28 cellular contexts compared by ENCODE assay signal in the genomic region with DNA sequence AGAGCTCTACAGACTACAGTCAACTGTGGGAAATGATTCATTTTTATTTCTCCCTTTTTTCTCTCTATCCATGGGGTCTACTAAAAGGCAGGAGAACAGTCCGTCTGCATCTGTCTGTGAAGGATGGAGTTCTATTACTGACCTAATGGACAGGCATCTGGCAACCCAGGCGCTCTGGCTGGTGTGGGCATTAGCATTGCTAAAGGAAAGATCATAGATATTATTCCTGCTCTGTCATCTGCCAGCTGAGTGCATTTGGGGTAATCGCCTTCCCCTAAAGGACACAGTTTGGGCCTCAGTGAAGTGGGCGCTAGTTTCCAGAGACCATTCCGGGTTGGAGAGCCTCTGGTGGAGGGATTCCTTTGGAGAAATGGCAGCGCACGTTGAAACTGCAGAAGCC.
DNase-seq lines count a peak whose midpoint lies in the region; ATAC-seq and TF ChIP-seq lines count a peak whose summit lies in the region.
"Had no signal": no experiment of that assay in that cellular context is flagged by ENCODE, and none has a peak within 500 bp of the region (broad histone marks: within the 10 kb centered on the region; RNA-seq: fewer than 3 reads in every experiment).

No MANE protein-coding gene starts in this region.

- H2AFZ ChIP-seq in SK-N-SH (ENCODE audit: low read depth), result no peak overlapping the region

- H3K9ac ChIP-seq in SK-N-SH, result no peak overlapping the region
- H3K9ac ChIP-seq: BLaER1; BLaER1 treated with 17β-estradiol and CSF1 and Interleukin-3, amounts not matched to agents 10 nM and 100 nM had no signal

- no peaks in the 10 kb centered on the region for H3K79me2 ChIP-seq in SK-N-SH (ENCODE audit: insufficient read depth)

- H3K4me3 ChIP-seq in SK-N-SH (ENCODE audit: low read depth in 2 of 2, low read length in 1 of 2), result no peak overlapping the region
- H3K4me3 ChIP-seq in esophagus muscularis mucosa, result no peak overlapping the region
- H3K4me3 ChIP-seq: A549; BLaER1; BLaER1 treated with 17β-estradiol and CSF1 and Interleukin-3, amounts not matched to agents 10 nM and 100 nM had no signal

- no peaks in the 10 kb centered on the region for H4K20me1 ChIP-seq in SK-N-SH (ENCODE audit: insufficient read depth)
- H4K20me1 ChIP-seq: BLaER1 had no signal

- no peaks in the 10 kb centered on the region for H3K9me2 ChIP-seq in SK-N-SH

- intact Hi-C loops in esophagus muscularis mucosa (cut with DNase I), result no loop called here

- DNase-seq in SK-N-SH (peak; percentile 58), esophagus muscularis mucosa (ENCODE audit: extremely low spot score) (peak; percentile 34), COR-L47 (lab: John Stamatoyannopoulos, UW) (no peak)
- DNase-seq: 8988T; ACHN; AML-193; BE2C; C1 segment of cervical spinal cord; Caco-2; Calu3; CD4-positive, alpha-beta memory T cell; CD4-positive, alpha-beta T cell; CD4-positive, CD25-positive, alpha-beta regulatory T cell; CD8-positive, alpha-beta memory T cell; CD8-positive, alpha-beta T cell; DMS 273 treated with DMSO at 0.1 percent for 48 hours; DMS153; DMS53; DMS79; DMS79 treated with DMSO at 0.1 percent for 48 hours; DND-41; EL had no signal

- no peak for TF ChIP-seq RAD21 in SK-N-SH (IDR thresholded peaks at IDR 0.05; ENCODE audit: low read length)

- POLR2A ChIA-PET in SK-N-SH (lab: Yijun Ruan, JAX), result no interaction called here

- ATAC-seq in SK-N-SH treated with all-trans-retinoic acid at 6 μM for 48 hours, result no peak
- ATAC-seq: A549; CD8-positive, alpha-beta T cell had no signal

- H3K27me3 ChIP-seq in SK-N-SH (ENCODE audit: insufficient read depth), result no peaks in the 10 kb centered on the region
- H3K27me3 ChIP-seq in esophagus muscularis mucosa, result peaks cover 0 to 37% (median 0%) of the 10 kb centered on the region in 4 donors
- H3K27me3 ChIP-seq: BE2C, BLaER1 had no signal

- H3K36me3 ChIP-seq in SK-N-SH (replicated peaks in 1 of 2; ENCODE audit: control insufficient read depth in 1 of 2, insufficient read depth in 2 of 2, low read length in 1 of 2) (no peaks in the 10 kb centered on the region), esophagus muscularis mucosa (no peaks in the 10 kb centered on the region)
- H3K36me3 ChIP-seq: BE2C; BLaER1; BLaER1 treated with 17β-estradiol and CSF1 and Interleukin-3, amounts not matched to agents 10 nM and 100 nM had no signal

- TF ChIP-seq CTCF in SK-N-SH (IDR thresholded peaks at IDR 0.05), result no peak
- TF ChIP-seq CTCF in esophagus muscularis mucosa (IDR thresholded peaks at IDR 0.05), result no peak

- H3K9me3 ChIP-seq in SK-N-SH (no peaks in the 10 kb centered on the region), esophagus muscularis mucosa (peaks cover 0 to 24% (median 8%) of the 10 kb centered on the region in 4 donors)
- H3K9me3 ChIP-seq: A549, BE2C, Caco-2 had no signal

- H3K4me1 ChIP-seq in SK-N-SH (ENCODE audit: control insufficient read depth in 1 of 2, insufficient read depth in 2 of 2, low read depth in 1 of 2, low read length in 1 of 2) (peaks cover 0 to 4% of the 10 kb centered on the region in 2 experiments; a peak in 1 of 4 replicates), esophagus muscularis mucosa (no peaks in the 10 kb centered on the region)
- H3K4me1 ChIP-seq: A549, BE2C, Caco-2 had no signal

- 26% methylated on average over 4 of the region's 7 CpGs for WGBS in SK-N-SH (ENCODE audit: low lambda C conversion rate)
- WGBS in esophagus muscularis mucosa, result 80% methylated on average over 7 of the region's 7 CpGs

- H3K27ac ChIP-seq in SK-N-SH (ENCODE audit: low read depth in 2 of 2, low read length in 1 of 2) (no peak overlapping the region), esophagus muscularis mucosa (replicated peaks in 1 of 4) (no peak overlapping the region)
- H3K27ac ChIP-seq: 22Rv1; A549; BLaER1; BLaER1 treated with 17β-estradiol and CSF1 and Interleukin-3, amounts not matched to agents 10 nM and 100 nM; C4-2B had no signal

- CTCF ChIA-PET in SK-N-SH (lab: Yijun Ruan, JAX), result no interaction called here

- no peaks in the 10 kb centered on the region for H3F3A ChIP-seq in SK-N-SH (replicated peaks; ENCODE audit: insufficient read depth)

- no peak for TF ChIP-seq POLR2A in esophagus muscularis mucosa (IDR thresholded peaks at IDR 0.05; ENCODE audit: low read depth)

- no peak for TF ChIP-seq EP300 in SK-N-SH (IDR thresholded peaks at IDR 0.05; ENCODE audit: borderline replicate concordance in 1 of 2, low read depth in 1 of 2, low read length in 1 of 2)
- TF ChIP-seq EP300 in esophagus muscularis mucosa (IDR thresholded peaks at IDR 0.05), result no peak

- H3K4me2 ChIP-seq in SK-N-SH, result no peak overlapping the region
- H3K4me2 ChIP-seq: A549, BLaER1 had no signal

TF ChIP-seq in SK-N-SH, 30 proteins besides CTCF, POLR2A, EP300 and RAD21 (continues in another document):
- TF ChIP-seq MXI1 (IDR thresholded peaks at IDR 0.05; ENCODE audit: low read depth, low read length) (no peak), RFX5 (IDR thresholded peaks at IDR 0.05; ENCODE audit: low read length) (no peak), GABPA (IDR thresholded peaks at IDR 0.05; ENCODE audit: low read depth) (no peak), GATA2 (CRISPR knock-in tag; IDR thresholded peaks at IDR 0.05) (no peak), NRF1 (IDR thresholded peaks at IDR 0.05; ENCODE audit: low read depth, low read length) (no peak), MEF2A (IDR thresholded peaks at IDR 0.05; ENCODE audit: borderline replicate concordance, low read depth) (no peak), EZH2phosphoT487 (IDR thresholded peaks at IDR 0.05; ENCODE audit: borderline replicate concordance, low read depth) (no peak), NFIC (IDR thresholded peaks at IDR 0.05; ENCODE audit: borderline replicate concordance) (no peak), TAF1 (IDR thresholded peaks at IDR 0.05; ENCODE audit: borderline replicate concordance, low read depth, low read length) (no peak)
- TF ChIP-seq, protein P1, sequence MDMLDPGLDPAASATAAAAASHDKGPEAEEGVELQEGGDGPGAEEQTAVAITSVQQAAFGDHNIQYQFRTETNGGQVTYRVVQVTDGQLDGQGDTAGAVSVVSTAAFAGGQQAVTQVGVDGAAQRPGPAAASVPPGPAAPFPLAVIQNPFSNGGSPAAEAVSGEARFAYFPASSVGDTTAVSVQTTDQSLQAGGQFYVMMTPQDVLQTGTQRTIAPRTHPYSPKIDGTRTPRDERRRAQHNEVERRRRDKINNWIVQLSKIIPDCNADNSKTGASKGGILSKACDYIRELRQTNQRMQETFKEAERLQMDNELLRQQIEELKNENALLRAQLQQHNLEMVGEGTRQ (IDR thresholded peaks at IDR 0.05; ENCODE audit: borderline replicate concordance, low read depth, low read length), result no peak

TF ChIP-seq in SK-N-SH treated with all-trans-retinoic acid at 6 μM for 48 hours, 23 proteins besides CTCF, POLR2A, EP300 and RAD21 (continues in another document):
- TF ChIP-seq, protein P2, sequence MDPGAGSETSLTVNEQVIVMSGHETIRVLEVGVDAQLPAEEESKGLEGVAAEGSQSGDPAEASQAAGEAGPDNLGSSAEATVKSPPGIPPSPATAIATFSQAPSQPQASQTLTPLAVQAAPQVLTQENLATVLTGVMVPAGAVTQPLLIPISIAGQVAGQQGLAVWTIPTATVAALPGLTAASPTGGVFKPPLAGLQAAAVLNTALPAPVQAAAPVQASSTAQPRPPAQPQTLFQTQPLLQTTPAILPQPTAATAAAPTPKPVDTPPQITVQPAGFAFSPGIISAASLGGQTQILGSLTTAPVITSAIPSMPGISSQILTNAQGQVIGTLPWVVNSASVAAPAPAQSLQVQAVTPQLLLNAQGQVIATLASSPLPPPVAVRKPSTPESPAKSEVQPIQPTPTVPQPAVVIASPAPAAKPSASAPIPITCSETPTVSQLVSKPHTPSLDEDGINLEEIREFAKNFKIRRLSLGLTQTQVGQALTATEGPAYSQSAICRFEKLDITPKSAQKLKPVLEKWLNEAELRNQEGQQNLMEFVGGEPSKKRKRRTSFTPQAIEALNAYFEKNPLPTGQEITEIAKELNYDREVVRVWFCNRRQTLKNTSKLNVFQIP (CRISPR knock-in tag; IDR thresholded peaks at IDR 0.05; ENCODE audit: borderline replicate concordance, low read depth), result no peak
- TF ChIP-seq TCF4 (CRISPR knock-in tag; IDR thresholded peaks at IDR 0.05; ENCODE audit: borderline replicate concordance) (no peak), ISL1 (CRISPR knock-in tag; IDR thresholded peaks at IDR 0.05) (no peak), ZNF565 (CRISPR knock-in tag; conservative IDR thresholded peaks at IDR 0.05; ENCODE audit: low read depth) (no peak), GLIS3 (CRISPR knock-in tag; IDR thresholded peaks at IDR 0.05) (no peak), CREB5 (CRISPR knock-in tag; IDR thresholded peaks at IDR 0.05; ENCODE audit: low read depth) (no peak), OSR1 (CRISPR knock-in tag; IDR thresholded peaks at IDR 0.05) (no peak), ZFP30 (CRISPR knock-in tag; IDR thresholded peaks at IDR 0.05) (no peak), ARNTL (CRISPR knock-in tag; IDR thresholded peaks at IDR 0.05; ENCODE audit: borderline replicate concordance, low read depth) (no peak), ESRRG (CRISPR knock-in tag; IDR thresholded peaks at IDR 0.05) (no peak)
- TF ChIP-seq, protein P3, sequence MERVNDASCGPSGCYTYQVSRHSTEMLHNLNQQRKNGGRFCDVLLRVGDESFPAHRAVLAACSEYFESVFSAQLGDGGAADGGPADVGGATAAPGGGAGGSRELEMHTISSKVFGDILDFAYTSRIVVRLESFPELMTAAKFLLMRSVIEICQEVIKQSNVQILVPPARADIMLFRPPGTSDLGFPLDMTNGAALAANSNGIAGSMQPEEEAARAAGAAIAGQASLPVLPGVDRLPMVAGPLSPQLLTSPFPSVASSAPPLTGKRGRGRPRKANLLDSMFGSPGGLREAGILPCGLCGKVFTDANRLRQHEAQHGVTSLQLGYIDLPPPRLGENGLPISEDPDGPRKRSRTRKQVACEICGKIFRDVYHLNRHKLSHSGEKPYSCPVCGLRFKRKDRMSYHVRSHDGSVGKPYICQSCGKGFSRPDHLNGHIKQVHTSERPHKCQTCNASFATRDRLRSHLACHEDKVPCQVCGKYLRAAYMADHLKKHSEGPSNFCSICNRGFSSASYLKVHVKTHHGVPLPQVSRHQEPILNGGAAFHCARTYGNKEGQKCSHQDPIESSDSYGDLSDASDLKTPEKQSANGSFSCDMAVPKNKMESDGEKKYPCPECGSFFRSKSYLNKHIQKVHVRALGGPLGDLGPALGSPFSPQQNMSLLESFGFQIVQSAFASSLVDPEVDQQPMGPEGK (CRISPR knock-in tag; IDR thresholded peaks at IDR 0.05; ENCODE audit: borderline replicate concordance), result no peak
